23 cellular contexts compared by ENCODE assay signal in the genomic region with DNA sequence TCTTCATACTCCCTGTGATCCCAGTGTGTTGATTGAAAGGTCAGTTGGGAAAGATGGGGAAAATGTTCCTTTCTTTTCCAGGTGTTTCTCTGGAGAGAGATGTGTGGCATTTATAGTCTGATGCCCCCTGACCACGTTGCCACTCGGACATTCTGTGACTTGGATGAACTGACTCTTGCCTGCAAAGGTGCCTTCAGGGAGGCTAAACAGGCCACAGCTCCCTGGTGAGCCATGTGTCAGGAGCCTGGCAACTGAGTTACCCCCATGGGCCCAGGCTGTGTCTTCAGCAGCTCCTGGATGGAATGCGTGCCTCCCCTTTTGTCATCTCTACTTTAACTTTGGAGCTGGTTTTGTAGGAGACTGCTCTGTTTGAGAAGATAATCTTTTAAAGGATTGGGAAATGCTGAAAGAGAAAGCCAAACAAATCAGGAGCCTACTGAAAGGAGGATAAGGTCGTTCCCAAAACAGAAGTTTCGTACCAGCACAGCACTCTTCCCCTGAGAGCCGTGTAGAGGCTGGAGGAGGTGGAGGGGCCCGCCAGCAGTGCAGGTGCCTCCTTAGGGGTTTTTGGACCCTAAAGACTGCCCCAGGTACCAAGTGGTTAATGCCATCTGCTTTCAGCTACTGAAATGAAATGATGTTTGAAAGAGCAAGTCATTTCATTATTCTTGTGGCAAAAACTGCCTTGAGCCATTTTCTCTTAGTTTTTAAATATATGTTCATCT.
"Had no signal": no experiment of that assay in that cellular context is flagged by ENCODE, and none has a peak within 500 bp of the region (broad histone marks: within the 10 kb centered on the region; RNA-seq: fewer than 3 reads in every experiment).

No MANE protein-coding gene starts in this region.

- FAIRE-seq: islet of Langerhans had no signal

- H2AFZ ChIP-seq: parathyroid adenoma had no signal

- H3K4me1 Mint-ChIP-seq: activated CD4-positive, alpha-beta T cell treated with anti-CD3 and anti-CD28 coated beads, Interleukin-2, amount 10 ng/mL, durations not matched to agents 7 days and 5 days had no signal

- H3K36me3 ChIP-seq: adrenal gland, transverse colon, uterus had no signal

- ATAC-seq: body of pancreas, foreskin keratinocyte, WTC11 had no signal

- H3K27ac Mint-ChIP-seq: activated CD4-positive, alpha-beta memory T cell treated with anti-CD3 and anti-CD28 coated beads, Interleukin-2, amount 10 ng/mL, durations not matched to agents 7 days and 5 days; activated CD4-positive, alpha-beta T cell treated with anti-CD3 and anti-CD28 coated beads, Interleukin-2, amount 10 ng/mL, durations not matched to agents 7 days and 5 days; activated naive CD8-positive, alpha-beta T cell treated with anti-CD3 and anti-CD28 coated beads for 36 hours; activated T-cell treated with anti-CD3 and anti-CD28 coated beads, Interleukin-2, amount 50 U/mL, for 72 hours had no signal

- H3K27me3 Mint-ChIP-seq: activated CD4-positive, alpha-beta memory T cell treated with anti-CD3 and anti-CD28 coated beads, Interleukin-2, amount 10 ng/mL, durations not matched to agents 7 days and 5 days; activated CD4-positive, alpha-beta T cell treated with anti-CD3 and anti-CD28 coated beads, Interleukin-2, amount 10 ng/mL, durations not matched to agents 7 days and 5 days; activated naive CD8-positive, alpha-beta T cell treated with anti-CD3 and anti-CD28 coated beads for 36 hours had no signal

- H3K9me3 Mint-ChIP-seq: activated CD4-positive, alpha-beta memory T cell treated with anti-CD3 and anti-CD28 coated beads, Interleukin-2, amount 10 ng/mL, durations not matched to agents 7 days and 5 days; activated CD4-positive, alpha-beta T cell treated with anti-CD3 and anti-CD28 coated beads, Interleukin-2, amount 10 ng/mL, durations not matched to agents 7 days and 5 days; activated naive CD8-positive, alpha-beta T cell treated with anti-CD3 and anti-CD28 coated beads for 36 hours; activated T-cell treated with anti-CD3 and anti-CD28 coated beads, Interleukin-2, amount 50 U/mL, for 72 hours; WTC11 had no signal

- H3K27ac ChIP-seq: adrenal gland, body of pancreas, esophagus muscularis mucosa, foreskin keratinocyte, heart right ventricle, left ventricle myocardium inferior, parathyroid adenoma, spleen, testis, transverse colon, uterus had no signal

- H3K4me1 ChIP-seq: adrenal gland, body of pancreas, foreskin keratinocyte, testis, transverse colon, uterus had no signal

- H3K4me3 ChIP-seq: adrenal gland, body of pancreas, esophagus muscularis mucosa, heart right ventricle, left ventricle myocardium inferior, spleen, testis, transverse colon, uterus had no signal

- H3K4me3 Mint-ChIP-seq: activated CD4-positive, alpha-beta memory T cell treated with anti-CD3 and anti-CD28 coated beads, Interleukin-2, amount 10 ng/mL, durations not matched to agents 7 days and 5 days; activated CD4-positive, alpha-beta T cell treated with anti-CD3 and anti-CD28 coated beads, Interleukin-2, amount 10 ng/mL, durations not matched to agents 7 days and 5 days; activated naive CD8-positive, alpha-beta T cell treated with anti-CD3 and anti-CD28 coated beads for 36 hours; activated T-cell treated with anti-CD3 and anti-CD28 coated beads, Interleukin-2, amount 50 U/mL, for 72 hours; WTC11 had no signal

- DNase-seq: activated CD4-positive, alpha-beta memory T cell treated with anti-CD3 and anti-CD28 coated beads, Interleukin-2, amount 10 ng/mL, durations not matched to agents 7 days and 5 days; activated CD4-positive, alpha-beta T cell treated with anti-CD3 and anti-CD28 coated beads for 1 hour; activated CD4-positive, alpha-beta T cell treated with anti-CD3 and anti-CD28 coated beads, Interleukin-2, amount 10 ng/mL, durations not matched to agents 7 days and 5 days; activated naive CD4-positive, alpha-beta T cell; activated naive CD8-positive, alpha-beta T cell treated with anti-CD3 and anti-CD28 coated beads for 36 hours; activated T-cell treated with anti-CD3 and anti-CD28 coated beads, Interleukin-2, amount 50 U/mL, for 72 hours; adrenal gland; aorta; body of pancreas; foreskin keratinocyte; heart right ventricle; left ventricle myocardium inferior; right cardiac atrium; spleen; stimulated activated naive CD4-positive, alpha-beta T cell treated with Interleukin-2 at 50 U/mL for 16 hours; T-helper 2 cell; testis; transverse colon; uterus had no signal

- H3K36me3 Mint-ChIP-seq: WTC11 had no signal

- H3K9ac ChIP-seq: parathyroid adenoma had no signal

- H3K9me3 ChIP-seq: adrenal gland, body of pancreas, esophagus muscularis mucosa, heart right ventricle, left ventricle myocardium inferior, spleen, testis, transverse colon, uterus had no signal

- H3K27me3 ChIP-seq: adrenal gland, body of pancreas, esophagus muscularis mucosa, foreskin keratinocyte, heart right ventricle, spleen, testis, transverse colon, uterus had no signal
